In genomic region chrX:123803331-123803983, GRCh38 we compare ENCODE assay signal across 1 cellular context.
TF ChIP-seq lines count a peak whose summit lies in the region.

No MANE protein-coding gene starts in this region.

TF ChIP-seq in A549, 52 proteins besides CTCF, POLR2A, EP300 and RAD21 (continued from another document):
- TF ChIP-seq CHD4 (IDR thresholded peaks at IDR 0.05; ENCODE audit: borderline replicate concordance) (no peak), HOXB13 (CRISPR knock-in tag; IDR thresholded peaks at IDR 0.05; ENCODE audit: low read depth) (no peak), REST (IDR thresholded peaks at IDR 0.05) (no peak), ZFP36 (IDR thresholded peaks at IDR 0.05; ENCODE audit: borderline replicate concordance, partially characterized antibody) (no peak), TFCP2L1 (CRISPR knock-in tag; IDR thresholded peaks at IDR 0.05) (no peak), MAFK (IDR thresholded peaks at IDR 0.05; ENCODE audit: partially characterized antibody) (no peak), NFE2L2 (conservative IDR thresholded peaks at IDR 0.05; ENCODE audit: low read length) (no peak), KDM5A (IDR thresholded peaks at IDR 0.05) (no peak), NR3C1 (IDR thresholded peaks at IDR 0.05) (no peak), RFX5 (IDR thresholded peaks at IDR 0.05) (no peak), FOXS1 (CRISPR knock-in tag; IDR thresholded peaks at IDR 0.05) (0 out of 2 replicates have a peak, but pooled peaks have one; percentile 27), FOSL2 (IDR thresholded peaks at IDR 0.05) (peak; percentile 49; the same call in 1 of the 2 replicates), FOSL2 (CRISPR knock-in tag; IDR thresholded peaks at IDR 0.05) (peak; percentile 93), GATA3 (IDR thresholded peaks at IDR 0.05; ENCODE audit: borderline replicate concordance) (peak; percentile 93), JUN (IDR thresholded peaks at IDR 0.05) (peak in 1 of 2 experiments; percentile 48; a peak in 2 of 5 replicates), BCL3 (IDR thresholded peaks at IDR 0.05) (no peak), RCOR1 (IDR thresholded peaks at IDR 0.05; ENCODE audit: low read depth, low read length) (no peak), CBX2 (IDR thresholded peaks at IDR 0.05; ENCODE audit: borderline replicate concordance, low read depth) (no peak), NPAS2 (CRISPR knock-in tag; IDR thresholded peaks at IDR 0.05; ENCODE audit: borderline replicate concordance) (no peak), ELK1 (IDR thresholded peaks at IDR 0.05; ENCODE audit: low read depth, low read length) (no peak)
- TF ChIP-seq, protein P1, sequence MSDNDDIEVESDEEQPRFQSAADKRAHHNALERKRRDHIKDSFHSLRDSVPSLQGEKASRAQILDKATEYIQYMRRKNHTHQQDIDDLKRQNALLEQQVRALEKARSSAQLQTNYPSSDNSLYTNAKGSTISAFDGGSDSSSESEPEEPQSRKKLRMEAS (IDR thresholded peaks at IDR 0.05) = peak; percentile 50; the same call in 1 of the 2 replicates
- TF ChIP-seq, protein P2, sequence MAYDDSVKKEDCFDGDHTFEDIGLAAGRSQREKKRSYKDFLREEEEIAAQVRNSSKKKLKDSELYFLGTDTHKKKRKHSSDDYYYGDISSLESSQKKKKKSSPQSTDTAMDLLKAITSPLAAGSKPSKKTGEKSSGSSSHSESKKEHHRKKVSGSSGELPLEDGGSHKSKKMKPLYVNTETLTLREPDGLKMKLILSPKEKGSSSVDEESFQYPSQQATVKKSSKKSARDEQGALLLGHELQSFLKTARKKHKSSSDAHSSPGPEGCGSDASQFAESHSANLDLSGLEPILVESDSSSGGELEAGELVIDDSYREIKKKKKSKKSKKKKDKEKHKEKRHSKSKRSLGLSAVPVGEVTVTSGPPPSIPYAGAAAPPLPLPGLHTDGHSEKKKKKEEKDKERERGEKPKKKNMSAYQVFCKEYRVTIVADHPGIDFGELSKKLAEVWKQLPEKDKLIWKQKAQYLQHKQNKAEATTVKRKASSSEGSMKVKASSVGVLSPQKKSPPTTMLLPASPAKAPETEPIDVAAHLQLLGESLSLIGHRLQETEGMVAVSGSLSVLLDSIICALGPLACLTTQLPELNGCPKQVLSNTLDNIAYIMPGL (CRISPR knock-in tag; IDR thresholded peaks at IDR 0.05; ENCODE audit: borderline replicate concordance) = no peak
- TF ChIP-seq, protein P3, sequence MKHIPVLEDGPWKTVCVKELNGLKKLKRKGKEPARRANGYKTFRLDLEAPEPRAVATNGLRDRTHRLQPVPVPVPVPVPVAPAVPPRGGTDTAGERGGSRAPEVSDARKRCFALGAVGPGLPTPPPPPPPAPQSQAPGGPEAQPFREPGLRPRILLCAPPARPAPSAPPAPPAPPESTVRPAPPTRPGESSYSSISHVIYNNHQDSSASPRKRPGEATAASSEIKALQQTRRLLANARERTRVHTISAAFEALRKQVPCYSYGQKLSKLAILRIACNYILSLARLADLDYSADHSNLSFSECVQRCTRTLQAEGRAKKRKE (CRISPR knock-in tag; IDR thresholded peaks at IDR 0.05; ENCODE audit: low read depth) = 0 out of 2 replicates have a peak, but pooled peaks have one; percentile 28
